In the genomic region with DNA sequence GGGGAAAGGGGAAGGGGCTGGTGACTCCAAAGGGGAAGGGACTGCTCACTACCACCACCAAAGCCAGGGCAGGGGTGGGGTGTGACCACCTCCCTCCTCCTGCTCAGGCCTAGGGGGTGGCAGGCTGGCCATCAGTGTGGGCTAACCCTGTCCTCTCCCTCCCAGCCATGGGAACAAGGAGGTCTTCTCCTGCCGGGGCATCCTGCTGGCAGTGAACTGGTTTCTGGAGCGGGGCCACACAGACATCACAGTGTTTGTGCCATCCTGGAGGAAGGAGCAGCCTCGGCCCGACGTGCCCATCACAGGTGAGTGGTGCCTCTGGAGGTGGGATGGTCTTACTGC, we compare ENCODE assay signal across 8 cellular contexts. TPM values are rescaled to one million over a fixed set of nuclear protein-coding genes. Genes with fewer than 3 reads are reported as not detected.
A peak's percentile ranks its signal among the peaks of the same experiment; 100 is the strongest.
DNase-seq lines count a peak whose midpoint lies in the region; ATAC-seq and TF ChIP-seq lines count a peak whose summit lies in the region.

No MANE protein-coding gene starts in this region.

- peaks cover 0 to 56% of the 10 kb centered on the region in 2 donors for H3K36me3 ChIP-seq in adrenal gland (replicated peaks in 1 of 2)
- H3K36me3 ChIP-seq in right lobe of liver = peaks cover 23 to 54% (median 31%) of the 10 kb centered on the region in 4 donors
- H3K36me3 ChIP-seq in tibial artery = peaks cover 35 to 62% (median 55%) of the 10 kb centered on the region in 3 donors

- peak overlapping the region; percentile 90 for H3K27ac Mint-ChIP-seq in activated T-cell treated with anti-CD3 and anti-CD28 coated beads, Interleukin-2, amount 50 U/mL, for 72 hours

- TF ChIP-seq POLR2A in adrenal gland (IDR thresholded peaks at IDR 0.05) (no peak), right lobe of liver (IDR thresholded peaks at IDR 0.05) (no peak)

- H3K27ac ChIP-seq in adrenal gland = peak overlapping the region in 4 of 5 donors; percentile 72 to 98 (median 92)
- peak overlapping the region; percentile 94 to 100 (median 98) for H3K27ac ChIP-seq in right lobe of liver
- peak overlapping the region; percentile 97 to 99 for H3K27ac ChIP-seq in tibial artery

- no peaks in the 10 kb centered on the region for H3K9me3 ChIP-seq in adrenal gland (replicated peaks in 1 of 3)
- H3K9me3 ChIP-seq in right lobe of liver = no peaks in the 10 kb centered on the region
- H3K9me3 ChIP-seq in tibial artery = no peaks in the 10 kb centered on the region

- peaks cover 50% of the 10 kb centered on the region for H3K4me1 Mint-ChIP-seq in activated T-cell treated with anti-CD3 and anti-CD28 coated beads, Interleukin-2, amount 50 U/mL, for 72 hours (ENCODE audit: low read depth)

- no peak for TF ChIP-seq CTCF in adrenal gland (IDR thresholded peaks at IDR 0.05)
- TF ChIP-seq CTCF in right lobe of liver (IDR thresholded peaks at IDR 0.05) = no peak
- TF ChIP-seq CTCF in tibial artery (IDR thresholded peaks at IDR 0.05) = no peak

- ATAC-seq in activated T-cell treated with anti-CD3 and anti-CD28 coated beads, Interleukin-2, amount 50 U/mL, for 72 hours (replicated peaks in 1 of 2) = no peak
- ATAC-seq in right lobe of liver (no peak), GM21515 (IDR thresholded peaks at IDR 0.05; ENCODE audit: unreplicated experiment) (no peak), HG03280 (IDR thresholded peaks at IDR 0.05; ENCODE audit: unreplicated experiment) (no peak)

- WGBS in adrenal gland, 4 donors = 45 to 62% (median 47%) methylated on average over 4 to 5 of the region's 5 CpGs; no CpG with 5 or more reads in 1 of the 4 donors
- WGBS in right lobe of liver (ENCODE audit: insufficient coverage, low coverage, low lambda C conversion rate, missing lambda C conversion rate) = no CpG with 5 or more reads among the region's 5 CpGs

- DNase-seq in activated T-cell treated with anti-CD3 and anti-CD28 coated beads, Interleukin-2, amount 50 U/mL, for 72 hours = peak in 1 of 2 donors; percentile 10
- no peak for DNase-seq in activated T-cell treated with anti-CD3 and anti-CD28 coated beads, Interleukin-2, amount 50 U/mL, for 1 hour
- DNase-seq in adrenal gland (peak in 2 of 7 donors; percentile 52 to 54), right lobe of liver (peak in 1 of 3 donors; percentile 44), tibial artery (peak in 1 of 2 donors; percentile 69), NCI-H69 (lab: John Stamatoyannopoulos, UW) (no peak)

- H3K9me3 Mint-ChIP-seq in activated T-cell treated with anti-CD3 and anti-CD28 coated beads, Interleukin-2, amount 50 U/mL, for 72 hours = no peaks in the 10 kb centered on the region

- H3K4me3 ChIP-seq in adrenal gland (peak overlapping the region in 1 of 4 donors; percentile 46), right lobe of liver (peak overlapping the region in 2 of 3 donors; percentile 10 to 34), tibial artery (peak overlapping the region; percentile 45 to 52)

- no peaks in the 10 kb centered on the region for H3K27me3 Mint-ChIP-seq in activated T-cell treated with anti-CD3 and anti-CD28 coated beads, Interleukin-2, amount 50 U/mL, for 72 hours (ENCODE audit: low read depth)

- peaks cover 32 to 34% of the 10 kb centered on the region in 2 donors for H3K36me3 Mint-ChIP-seq in activated T-cell treated with anti-CD3 and anti-CD28 coated beads, Interleukin-2, amount 50 U/mL, for 72 hours (ENCODE audit: insufficient read depth in 2 of 2)

- intact Hi-C loops in adrenal gland (cut with DNase I) (no loop called here), right lobe of liver (cut with DNase I) (loop anchor here in 1 of 2 donors (10.0 kb wide), 1 partner anchor 195 kb away; no protein-coding TSS in a partner anchor), tibial artery (cut with DNase I; ENCODE audit: low total_unique reads) (no loop called here)

- H3K4me1 ChIP-seq in adrenal gland (replicated peaks in 1 of 2) = peaks cover 72 to 96% of the 10 kb centered on the region in 2 donors
- peaks cover 0 to 61% (median 23%) of the 10 kb centered on the region in 4 donors for H3K4me1 ChIP-seq in right lobe of liver
- H3K4me1 ChIP-seq in tibial artery = peaks cover 0 to 74% (median 69%) of the 10 kb centered on the region in 4 donors

- H3K27me3 ChIP-seq in adrenal gland (no peaks in the 10 kb centered on the region), right lobe of liver (no peaks in the 10 kb centered on the region), tibial artery (no peaks in the 10 kb centered on the region)

- H3K4me3 Mint-ChIP-seq in activated T-cell treated with anti-CD3 and anti-CD28 coated beads, Interleukin-2, amount 50 U/mL, for 72 hours = peak overlapping the region; percentile 85 to 91

RNA-seq across cellular contexts. Expression of a gene that starts 5.7 kb away (rescaled TPM):
- total RNA-seq in activated T-cell treated with anti-CD3 and anti-CD28 coated beads, Interleukin-2, amount 50 U/mL, for 72 hours = 10 to 100 TPM; 33.5 to 46.1 TPM
- total RNA-seq in adrenal gland (10 to 100 TPM in 7 of 8 donors, 1 to 10 TPM in 1; 5.8 to 53.0 (median 19.8) TPM), right lobe of liver (10 to 100 TPM in 3 of 6 experiments, 1 to 10 TPM in 3; 2.7 to 21.9 (median 8.3) TPM)
- 10 to 100 TPM in 2 of 3 donors, 1 to 10 TPM in 1; 3.2 to 17.0 (median 11.8) TPM for polyA plus RNA-seq in adrenal gland

RNA-seq across cellular contexts. Expression of a gene that starts 34.5 kb away (rescaled TPM):
- total RNA-seq in activated T-cell treated with anti-CD3 and anti-CD28 coated beads, Interleukin-2, amount 50 U/mL, for 72 hours = 100 to 1,000 TPM; 105 to 108 TPM
- total RNA-seq in adrenal gland = 10 to 100 TPM; 45.7 to 74.5 (median 56.0) TPM
- polyA plus RNA-seq in adrenal gland = 10 to 100 TPM; 37.8 to 67.4 (median 43.4) TPM
- 10 to 100 TPM; 12.9 to 55.9 (median 32.8) TPM for total RNA-seq in right lobe of liver
